ENCODE assay signal across 17 cellular contexts in the genomic region with DNA sequence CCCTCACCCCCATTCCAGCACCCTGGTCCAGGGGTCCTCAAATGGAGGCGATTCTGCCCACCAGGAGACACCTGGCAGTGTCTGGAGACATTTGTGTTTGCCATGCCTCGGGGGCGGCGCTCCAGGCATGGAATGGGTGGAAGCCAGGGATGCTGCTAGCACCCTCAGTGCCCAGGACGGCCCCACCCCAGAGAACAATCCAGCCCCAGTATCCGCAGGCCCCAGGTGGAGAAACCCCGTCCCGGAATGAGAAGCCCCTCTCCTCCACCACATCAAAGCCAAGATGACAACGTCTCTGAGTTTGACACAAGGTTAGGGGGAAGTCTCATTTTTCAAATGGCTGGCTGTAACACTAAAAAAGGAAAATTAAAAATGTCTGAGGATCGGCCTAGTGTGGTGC.
DNase-seq lines count a peak whose midpoint lies in the region; ATAC-seq, FAIRE-seq and TF ChIP-seq lines count a peak whose summit lies in the region.
"Had no signal": no experiment of that assay in that cellular context is flagged by ENCODE, and none has a peak within 500 bp of the region (broad histone marks: within the 10 kb centered on the region; RNA-seq: fewer than 3 reads in every experiment).

No MANE protein-coding gene starts in this region.

- H3K9ac ChIP-seq in DND-41 (ENCODE audit: low read depth, low read length) (no peak overlapping the region), GM12878 (ENCODE audit: control insufficient read depth, insufficient read depth, low read length) (no peak overlapping the region)
- H3K9ac ChIP-seq: GM23248 had no signal

- TF ChIP-seq CTCF in DND-41 (IDR thresholded peaks at IDR 0.05; ENCODE audit: borderline replicate concordance, extremely low read depth, low read length, poor library complexity, severe bottlenecking) (no peak), GM12878 (IDR thresholded peaks at IDR 0.05 in 2 of 3, conservative IDR thresholded peaks at IDR 0.05 in 1 of 3; ENCODE audit: control insufficient read depth in 2 of 3, extremely low read depth in 1 of 3, insufficient read depth in 1 of 3, low read depth in 3 of 3, low read length in 3 of 3) (no peak), testis (IDR thresholded peaks at IDR 0.05) (no peak)

- H3K4me1 ChIP-seq in DND-41 (ENCODE audit: insufficient read depth, low read length) (peaks cover 17% of the 10 kb centered on the region), GM12878 (ENCODE audit: control insufficient read depth, insufficient read depth, low read length) (peaks cover 30% of the 10 kb centered on the region), testis (peaks cover 32% of the 10 kb centered on the region)

- intact Hi-C loops in GM12878 (cut with micrococcal nuclease; ENCODE audit: unreplicated experiment) (no loop called here), posterior vena cava (cut with DNase I) (no loop called here), testis (cut with DNase I; ENCODE audit: low total_unique reads) (no loop called here)

- no peak overlapping the region for H3K4me3 ChIP-seq in DND-41 (ENCODE audit: low read depth in 1 of 2, low read length in 2 of 2)
- no peak overlapping the region for H3K4me3 ChIP-seq in GM12878
- no peak overlapping the region for H3K4me3 ChIP-seq in testis
- H3K4me3 ChIP-seq: GM23248 had no signal

- DNase-seq in DND-41, result peak; percentile 74
- DNase-seq in GM12878 (ENCODE audit: low read depth, low spot score), result no peak
- DNase-seq in posterior vena cava (ENCODE audit: low spot score), result peak; percentile 62
- DNase-seq in activated T-cell treated with anti-CD3 and anti-CD28 coated beads, Interleukin-2, amount 50 U/mL, for 1 hour, result no peak
- DNase-seq in DMS53 (lab: John Stamatoyannopoulos, UW), result no peak
- DNase-seq in testis, result no peak
- DNase-seq: ACHN; CD4-positive, alpha-beta memory T cell; DMS79 treated with DMSO at 0.1 percent for 48 hours; GDM1; GM23248; KBM-7 had no signal

- no TSS peak for BruUV-seq in GM12878 (replicated peaks; lab: Mats Ljungman, UMichigan)

- H4K20me1 ChIP-seq in DND-41 (ENCODE audit: insufficient read depth, low read length) (peaks cover 22% of the 10 kb centered on the region), GM12878 (ENCODE audit: control insufficient read depth, insufficient read depth) (no peaks in the 10 kb centered on the region; the same call in 1 of the 2 replicates)

- in situ Hi-C loops in GM12878 (cut with MboI), result no loop called here

- POLR2A ChIA-PET in GM12878 (lab: Charles Lee), result interaction anchor here (0.7 kb wide), 1 partner anchor 10 kb away, joined by 6 read pairs; no protein-coding TSS in a partner anchor

- RAD21 ChIA-PET in GM12878 (lab: Charles Lee; ENCODE audit: unreplicated experiment), result interaction anchor here (0.9 kb wide), 1 partner anchor 11 kb away, joined by 3 read pairs; no protein-coding TSS in a partner anchor

- 64% methylated on average over 10 of the region's 10 CpGs for WGBS in GM12878 (ENCODE audit: insufficient coverage, insufficient replicate concordance, low lambda C conversion rate, missing lambda C conversion rate)
- WGBS in testis, 2 donors, result 88% methylated on average over 9 to 10 of the region's 10 CpGs

- H2AFZ ChIP-seq in DND-41 (ENCODE audit: low read depth, low read length) (no peak overlapping the region), GM12878 (ENCODE audit: control insufficient read depth, low read depth, low read length) (no peak overlapping the region)
- H2AFZ ChIP-seq: GM23248 had no signal

- H3K27me3 ChIP-seq in DND-41 (ENCODE audit: insufficient read depth, low read length, poor library complexity), result no peaks in the 10 kb centered on the region
- no peaks in the 10 kb centered on the region for H3K27me3 ChIP-seq in GM12878 (replicated peaks in 1 of 2; ENCODE audit: control insufficient read depth in 2 of 2, insufficient read depth in 2 of 2, low read length in 1 of 2)
- H3K27me3 ChIP-seq in testis, result no peaks in the 10 kb centered on the region

- no peak overlapping the region for H3K4me2 ChIP-seq in DND-41 (ENCODE audit: insufficient read depth, low read length)
- no peak overlapping the region for H3K4me2 ChIP-seq in GM12878 (ENCODE audit: control insufficient read depth, insufficient read depth)

- TF ChIP-seq POLR2A in GM12878 (IDR thresholded peaks at IDR 0.05; ENCODE audit: low read depth, low read length), result no peak
- TF ChIP-seq POLR2A in testis (IDR thresholded peaks at IDR 0.05), result no peak

- SMC1A ChIA-PET in GM12878 (lab: Charles Lee; ENCODE audit: uncharacterized antibody, unreplicated experiment), result interaction anchor here (0.8 to 2.2 kb wide), 5 partner anchors 10 to 63 kb away, joined by 3 to 10 read pairs (median 5); no protein-coding TSS in a partner anchor

- TF ChIP-seq RAD21 in GM12878 (IDR thresholded peaks at IDR 0.05; ENCODE audit: insufficient read depth, low read depth, low read length), result no peak

- H3K36me3 ChIP-seq in DND-41 (ENCODE audit: insufficient read depth, low read length) (no peaks in the 10 kb centered on the region), GM12878 (ENCODE audit: control insufficient read depth in 2 of 2, insufficient read depth in 2 of 2, low read length in 1 of 2) (peaks cover 0 to 2% of the 10 kb centered on the region in 2 experiments; a peak in 2 of 4 replicates), testis (ENCODE audit: low read depth, missing control alignments) (no peaks in the 10 kb centered on the region)

- FAIRE-seq in GM12878 (lab: Jason Lieb, UNC), result no peak
- FAIRE-seq: H54 had no signal

- H3K27ac ChIP-seq in DND-41 (ENCODE audit: low read length) (no peak overlapping the region), GM12878 (ENCODE audit: control insufficient read depth, insufficient read depth) (no peak overlapping the region), testis (no peak overlapping the region)
- H3K27ac ChIP-seq: C4-2B, GM23248, HL-60 had no signal

- CTCF ChIA-PET in GM12878 (lab: Yijun Ruan, JAX), result no interaction called here

- H3K9me3 ChIP-seq in DND-41 (ENCODE audit: insufficient read depth, low read length, severe bottlenecking), result no peaks in the 10 kb centered on the region
- no peaks in the 10 kb centered on the region; the same call in 1 of the 3 replicates for H3K9me3 ChIP-seq in GM12878 (replicated peaks; ENCODE audit: control insufficient read depth, insufficient read depth, low read length)
- H3K9me3 ChIP-seq in testis, result no peaks in the 10 kb centered on the region

- ATAC-seq in DND-41 (ENCODE audit: insufficient read depth, low read depth) (peak; percentile 94), GM12878 (no peak), HG03045 (IDR thresholded peaks at IDR 0.05; ENCODE audit: unreplicated experiment) (no peak)
- ATAC-seq: HCT116 had no signal

- no peak for TF ChIP-seq EP300 in GM12878 (IDR thresholded peaks at IDR 0.05; ENCODE audit: borderline replicate concordance in 1 of 2, control insufficient read depth in 1 of 2, low read depth in 2 of 2, low read length in 2 of 2)

- peaks cover 8% of the 10 kb centered on the region for H3K79me2 ChIP-seq in DND-41 (ENCODE audit: insufficient read depth, low read length)
- H3K79me2 ChIP-seq in GM12878 (ENCODE audit: control insufficient read depth, insufficient read depth, low read length), result peaks cover 47% of the 10 kb centered on the region

TF ChIP-seq in GM12878, 131 proteins besides CTCF, POLR2A, EP300 and RAD21:
- TF ChIP-seq, protein P1, sequence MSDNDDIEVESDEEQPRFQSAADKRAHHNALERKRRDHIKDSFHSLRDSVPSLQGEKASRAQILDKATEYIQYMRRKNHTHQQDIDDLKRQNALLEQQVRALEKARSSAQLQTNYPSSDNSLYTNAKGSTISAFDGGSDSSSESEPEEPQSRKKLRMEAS (IDR thresholded peaks at IDR 0.05; ENCODE audit: low read depth, low read length), result no peak
- TF ChIP-seq RUNX3 (IDR thresholded peaks at IDR 0.05; ENCODE audit: low read length) (peak; percentile 36; the same call in 1 of the 2 replicates), TCF7 (IDR thresholded peaks at IDR 0.05; ENCODE audit: borderline replicate concordance) (peak; percentile 81), EED (IDR thresholded peaks at IDR 0.05; ENCODE audit: low read depth) (peak; percentile 16; the same call in 1 of the 2 replicates), NFXL1 (IDR thresholded peaks at IDR 0.05; ENCODE audit: borderline replicate concordance) (no peak), IKZF2 (IDR thresholded peaks at IDR 0.05) (no peak)

Comparison
In these comparisons a context has a peak if more than half of its experiments do, and no peak if none do; other contexts are left out.
1. DNase-seq: peak in DND-41 (single experiment) and posterior vena cava (single experiment); none in GM12878 (single experiment), activated T-cell treated with anti-CD3 and anti-CD28 coated beads, Interleukin-2, amount 50 U/mL, for 1 hour (single experiment), DMS53 (single experiment) and testis (single experiment).